8 cellular contexts compared by ENCODE assay signal in genomic region chr10:79316671-79317431, GRCh38. TPM values are rescaled to one million over a fixed set of nuclear protein-coding genes. Genes with fewer than 3 reads are reported as not detected.
DNase-seq lines count a peak whose midpoint lies in the region; ATAC-seq and TF ChIP-seq lines count a peak whose summit lies in the region.

No MANE protein-coding gene starts in this region.

- peak overlapping the region; percentile 1 for H3K4me3 ChIP-seq in CD8-positive, alpha-beta T cell (ENCODE audit: low read depth, low read length)
- H3K4me3 ChIP-seq in RWPE2 (ENCODE audit: severe bottlenecking): no peak overlapping the region

- DNase-seq in CD8-positive, alpha-beta T cell: peak in 1 of 7 experiments; percentile 58
- DNase-seq in RWPE2 (ENCODE audit: low spot score) (no peak), foreskin keratinocyte (no peak), T1000 (lab: John Stamatoyannopoulos, UW) (no peak), RKO (ENCODE audit: low spot score) (no peak), GM19240 (ENCODE audit: insufficient read length, low spot score) (no peak)

- no peak overlapping the region for H3K27ac ChIP-seq in CD8-positive, alpha-beta T cell (ENCODE audit: low read depth, low read length)
- H3K27ac ChIP-seq in RWPE2 (ENCODE audit: poor library complexity, severe bottlenecking) (peak overlapping the region; percentile 64), foreskin keratinocyte (peak overlapping the region; percentile 85)

- POLR2A ChIA-PET in CD8-positive, alpha-beta T cell (lab: Charles Lee): interaction anchor here (1.2 kb wide), 1 partner anchor 30 kb away, joined by 4 read pairs; no protein-coding TSS in a partner anchor

- no peaks in the 10 kb centered on the region for H3K9me3 ChIP-seq in CD8-positive, alpha-beta T cell (ENCODE audit: low read length)
- H3K9me3 ChIP-seq in RWPE2 (ENCODE audit: severe bottlenecking): no peaks in the 10 kb centered on the region

- peak overlapping the region; percentile 64 for H3K27ac Mint-ChIP-seq in CD8-positive, alpha-beta T cell

- H3K27me3 ChIP-seq in CD8-positive, alpha-beta T cell (ENCODE audit: insufficient read depth, low read length): no peaks in the 10 kb centered on the region
- no peaks in the 10 kb centered on the region for H3K27me3 ChIP-seq in RWPE2 (ENCODE audit: insufficient read depth, poor library complexity, severe bottlenecking)
- H3K27me3 ChIP-seq in foreskin keratinocyte: no peaks in the 10 kb centered on the region

- intact Hi-C loops in CD8-positive, alpha-beta T cell (cut with DNase I, micrococcal nuclease): loop anchor here (1.0 kb wide), 2 partner anchors 30 to 31 kb away; partner anchors contain the start of gene PPIF (in 1 of the 2)

- H3K4me1 Mint-ChIP-seq in CD8-positive, alpha-beta T cell (ENCODE audit: low read depth): peaks cover 58% of the 10 kb centered on the region

- no peaks in the 10 kb centered on the region for H3K27me3 Mint-ChIP-seq in CD8-positive, alpha-beta T cell (ENCODE audit: low read depth)

- peaks cover 8% of the 10 kb centered on the region for H3K36me3 Mint-ChIP-seq in CD8-positive, alpha-beta T cell

- peaks cover 4% of the 10 kb centered on the region for H3K9me3 Mint-ChIP-seq in CD8-positive, alpha-beta T cell

- peaks cover 57% of the 10 kb centered on the region for H3K4me1 ChIP-seq in CD8-positive, alpha-beta T cell (ENCODE audit: insufficient read depth, low read length)
- H3K4me1 ChIP-seq in RWPE2 (ENCODE audit: insufficient read depth, poor library complexity, severe bottlenecking) (peaks cover 28% of the 10 kb centered on the region), foreskin keratinocyte (peaks cover 27% of the 10 kb centered on the region)

- TF ChIP-seq CTCF in CD8-positive, alpha-beta T cell (IDR thresholded peaks at IDR 0.05): no peak
- TF ChIP-seq CTCF in RWPE2 (IDR thresholded peaks at IDR 0.05; ENCODE audit: poor library complexity, severe bottlenecking) (no peak), foreskin keratinocyte (conservative IDR thresholded peaks at IDR 0.05) (peak; percentile 27)

- peak; percentile 37 for ATAC-seq in CD8-positive, alpha-beta T cell
- ATAC-seq in GM18909 (IDR thresholded peaks at IDR 0.05; ENCODE audit: poor library complexity, unreplicated experiment) (peak; percentile 73), HG03064 (IDR thresholded peaks at IDR 0.05; ENCODE audit: low read depth, unreplicated experiment) (peak; percentile 64), RWPE2 (ENCODE audit: low read depth) (no peak), foreskin keratinocyte (no peak)

- H3K4me3 Mint-ChIP-seq in CD8-positive, alpha-beta T cell: peak overlapping the region; percentile 58

- H3K36me3 ChIP-seq in CD8-positive, alpha-beta T cell (ENCODE audit: insufficient read depth, low read length): no peaks in the 10 kb centered on the region
- peaks cover 10% of the 10 kb centered on the region; the same call in 1 of the 2 replicates for H3K36me3 ChIP-seq in RWPE2 (ENCODE audit: low read depth)

- CTCF ChIA-PET in CD8-positive, alpha-beta T cell (lab: Charles Lee): interaction anchor here (0.7 to 1.7 kb wide), 4 partner anchors 30 to 58 kb away, joined by 3 to 6 read pairs (median 4); no protein-coding TSS in a partner anchor

RNA-seq across cellular contexts. Expression of gene PPIF, which starts 30.4 kb away (rescaled TPM):
- 10 to 100 TPM; 33.7 to 36.4 TPM for total RNA-seq in CD8-positive, alpha-beta T cell
- total RNA-seq in foreskin keratinocyte: 93.2 and 99.0 TPM in 2 replicates
- polyA plus RNA-seq in foreskin keratinocyte: 97.0 and 106 TPM in 2 replicates

Comparison
In these comparisons a context has a peak if more than half of its experiments do, and no peak if none do; other contexts are left out.
1. ATAC-seq: peak in CD8-positive, alpha-beta T cell (single experiment), GM18909 (single experiment) and HG03064 (single experiment); none in RWPE2 (single experiment) and foreskin keratinocyte (single experiment).